In genomic region chr4:82811392-82811791, GRCh38 we compare ENCODE assay signal across 18 cellular contexts. TPM values are rescaled to one million over a fixed set of nuclear protein-coding genes. Genes with fewer than 3 reads are reported as not detected.
DNase-seq lines count a peak whose midpoint lies in the region; TF ChIP-seq lines count a peak whose summit lies in the region.
"Had no signal": no experiment of that assay in that cellular context is flagged by ENCODE, and none has a peak within 500 bp of the region (broad histone marks: within the 10 kb centered on the region; RNA-seq: fewer than 3 reads in every experiment).

No MANE protein-coding gene starts in this region.

- no peak overlapping the region for H3K4me3 Mint-ChIP-seq in activated naive CD8-positive, alpha-beta T cell treated with anti-CD3 and anti-CD28 coated beads for 36 hours
- H3K4me3 Mint-ChIP-seq: B cell; CD14-positive monocyte; CD4-positive, alpha-beta T cell; CD8-positive, alpha-beta memory T cell had no signal

- H3K36me3 Mint-ChIP-seq in activated naive CD8-positive, alpha-beta T cell treated with anti-CD3 and anti-CD28 coated beads for 36 hours, result no peaks in the 10 kb centered on the region
- H3K36me3 Mint-ChIP-seq: CD8-positive, alpha-beta memory T cell had no signal

- no peak overlapping the region for H2BK12ac ChIP-seq in neuronal stem cell (ENCODE audit: low read length)

- TF ChIP-seq RAD21 in liver (IDR thresholded peaks at IDR 0.05), result no peak

- H3K4me3 ChIP-seq in BLaER1, result no peak overlapping the region
- H3K4me3 ChIP-seq in dorsolateral prefrontal cortex, result peak overlapping the region in 1 of 59 donors; percentile 22
- no peak overlapping the region for H3K4me3 ChIP-seq in liver (ENCODE audit: low read depth in 1 of 3, low read length in 3 of 3)
- no peak overlapping the region for H3K4me3 ChIP-seq in neuronal stem cell (ENCODE audit: low read length in 2 of 2)
- H3K4me3 ChIP-seq: BLaER1 treated with 17β-estradiol and CSF1 and Interleukin-3, amounts not matched to agents 10 nM and 100 nM had no signal

- H3K27me3 Mint-ChIP-seq in activated naive CD8-positive, alpha-beta T cell treated with anti-CD3 and anti-CD28 coated beads for 36 hours, result no peaks in the 10 kb centered on the region
- H3K27me3 Mint-ChIP-seq: CD4-positive, alpha-beta T cell had no signal

- no peaks in the 10 kb centered on the region for H3K27me3 ChIP-seq in BLaER1
- H3K27me3 ChIP-seq in dorsolateral prefrontal cortex, result no peaks in the 10 kb centered on the region
- no peaks in the 10 kb centered on the region for H3K27me3 ChIP-seq in liver (ENCODE audit: control insufficient read depth in 4 of 4, insufficient read depth in 4 of 4, low read length in 3 of 4)
- no peaks in the 10 kb centered on the region for H3K27me3 ChIP-seq in neuronal stem cell (ENCODE audit: control insufficient read depth in 3 of 3, insufficient read depth in 3 of 3, low read depth in 1 of 3, low read length in 3 of 3)
- H3K27me3 ChIP-seq: BLaER1 treated with 17β-estradiol and CSF1 and Interleukin-3, amounts not matched to agents 10 nM and 100 nM had no signal

- H3K4me2 ChIP-seq in BLaER1, result peak overlapping the region; percentile 62
- no peak overlapping the region for H3K4me2 ChIP-seq in neuronal stem cell (ENCODE audit: insufficient read depth, low read length, poor library complexity, severe bottlenecking)

- H3K14ac ChIP-seq in neuronal stem cell (ENCODE audit: low read length), result no peak overlapping the region

- H3K27ac Mint-ChIP-seq in activated naive CD8-positive, alpha-beta T cell treated with anti-CD3 and anti-CD28 coated beads for 36 hours, result no peak overlapping the region
- H3K27ac Mint-ChIP-seq: B cell; CD4-positive, alpha-beta T cell had no signal

- WGBS in liver, result 47% methylated on average over 1 of the region's 1 CpG
- no CpG with 5 or more reads among the region's 1 CpG for WGBS in neuronal stem cell (ENCODE audit: extremely low coverage in 2 of 2, insufficient read length in 2 of 2, insufficient replicate concordance in 1 of 2), 2 donors

- H3K36me3 ChIP-seq in BLaER1 (0 out of 2 replicates have a peak, but pooled peaks cover 6% of the 10 kb centered on the region), liver (ENCODE audit: control insufficient read depth in 4 of 4, insufficient read depth in 3 of 4, low read depth in 1 of 4, low read length in 3 of 4) (no peaks in the 10 kb centered on the region), neuronal stem cell (replicated peaks in 1 of 2; ENCODE audit: control insufficient read depth in 2 of 2, insufficient read depth in 2 of 2, low read length in 2 of 2) (no peaks in the 10 kb centered on the region)

- no peaks in the 10 kb centered on the region for H4K20me1 ChIP-seq in BLaER1
- H4K20me1 ChIP-seq: BLaER1 treated with 17β-estradiol and CSF1 and Interleukin-3, amounts not matched to agents 10 nM and 100 nM had no signal

- H3K27ac ChIP-seq in BLaER1, result no peak overlapping the region; the same call in 1 of the 2 replicates
- peak overlapping the region in 35 of 59 donors; percentile 5 to 81 (median 68) for H3K27ac ChIP-seq in dorsolateral prefrontal cortex
- H3K27ac ChIP-seq in liver (ENCODE audit: low read depth in 1 of 2, low read length in 2 of 2), result peak overlapping the region in 1 of 2 donors; percentile 32
- no peak overlapping the region for H3K27ac ChIP-seq in neuronal stem cell (replicated peaks; ENCODE audit: low read length)
- H3K27ac ChIP-seq: 22Rv1 had no signal

- no peaks in the 10 kb centered on the region for H3K4me1 Mint-ChIP-seq in activated naive CD8-positive, alpha-beta T cell treated with anti-CD3 and anti-CD28 coated beads for 36 hours
- H3K4me1 Mint-ChIP-seq: B cell had no signal

- no peak for DNase-seq in dorsolateral prefrontal cortex
- DNase-seq in neuronal stem cell (ENCODE audit: low spot score), result no peak
- no peak for DNase-seq in stimulated activated CD4-positive, alpha-beta T cell treated with anti-CD3 and anti-CD28 coated beads, Interleukin-1b, Interleukin-23, amount 100 ng/mL, for 48 hours
- DNase-seq in activated naive CD8-positive, alpha-beta T cell treated with anti-CD3 and anti-CD28 coated beads for 36 hours, result no peak
- no peak for DNase-seq in activated effector memory CD4-positive, alpha-beta T cell treated with anti-CD3 and anti-CD28 coated beads, Interleukin-2, amount 50 U/mL, for 16 hours
- DNase-seq in DMS53 (lab: John Stamatoyannopoulos, UW), result no peak
- DNase-seq: CD4-positive, alpha-beta T cell; CD8-positive, alpha-beta memory T cell; DMS 273 treated with DMSO at 0.1 percent for 48 hours; GF-D8; GOT3; HCEC 1CT had no signal

- no peak overlapping the region for H2BK5ac ChIP-seq in neuronal stem cell (ENCODE audit: low read length)

- no peak overlapping the region for H2AK5ac ChIP-seq in neuronal stem cell (ENCODE audit: low read depth, low read length)

- H3K9me3 ChIP-seq in BLaER1 (no peaks in the 10 kb centered on the region; the same call in 1 of the 2 replicates), liver (ENCODE audit: control insufficient read depth in 4 of 4, low read length in 3 of 4) (no peaks in the 10 kb centered on the region), neuronal stem cell (replicated peaks in 1 of 2; ENCODE audit: control insufficient read depth in 2 of 2, insufficient read depth in 1 of 2, low read depth in 1 of 2, low read length in 2 of 2) (peaks cover 0 to 2% of the 10 kb centered on the region in 2 donors)
- H3K9me3 ChIP-seq: BLaER1 treated with 17β-estradiol and CSF1 and Interleukin-3, amounts not matched to agents 10 nM and 100 nM had no signal

- H4K91ac ChIP-seq in neuronal stem cell (ENCODE audit: low read depth, low read length, poor library complexity), result no peak overlapping the region

- H3K9ac ChIP-seq in BLaER1 (no peak overlapping the region), liver (ENCODE audit: low read depth in 1 of 2, low read length in 2 of 2) (no peak overlapping the region), neuronal stem cell (ENCODE audit: low read depth, low read length, poor library complexity) (no peak overlapping the region)

- H3K23ac ChIP-seq in neuronal stem cell (ENCODE audit: low read depth, low read length, poor library complexity), result no peak overlapping the region

- H3K79me1 ChIP-seq in neuronal stem cell (ENCODE audit: low read depth, low read length), result no peaks in the 10 kb centered on the region

- no peak overlapping the region for H2BK120ac ChIP-seq in neuronal stem cell (ENCODE audit: low read depth, low read length)

- H4K8ac ChIP-seq in neuronal stem cell (ENCODE audit: low read depth, low read length), result peak overlapping the region; percentile 82

- H3K9me3 Mint-ChIP-seq in activated naive CD8-positive, alpha-beta T cell treated with anti-CD3 and anti-CD28 coated beads for 36 hours, result no peaks in the 10 kb centered on the region
- H3K9me3 Mint-ChIP-seq: CD4-positive, alpha-beta T cell; CD8-positive, alpha-beta memory T cell had no signal

- no peak overlapping the region for H2BK15ac ChIP-seq in neuronal stem cell (ENCODE audit: low read length)

- H2AFZ ChIP-seq in neuronal stem cell (ENCODE audit: low read length), result no peak overlapping the region

- intact Hi-C loops in dorsolateral prefrontal cortex (cut with DNase I), result no loop called here

- no peak overlapping the region for H3K18ac ChIP-seq in neuronal stem cell (ENCODE audit: low read length)

- H3K4ac ChIP-seq in neuronal stem cell (ENCODE audit: low read length), result no peak overlapping the region

- H3K4me1 ChIP-seq in BLaER1 (peaks cover 19% of the 10 kb centered on the region), liver (ENCODE audit: control insufficient read depth in 4 of 4, insufficient read depth in 4 of 4, low read length in 3 of 4) (peaks cover 0 to 6% (median 6%) of the 10 kb centered on the region in 4 donors), neuronal stem cell (ENCODE audit: control insufficient read depth in 2 of 2, insufficient read depth in 1 of 2, low read depth in 1 of 2, low read length in 2 of 2) (peaks cover 4 to 10% of the 10 kb centered on the region in 2 donors)

- TF ChIP-seq CTCF in dorsolateral prefrontal cortex (IDR thresholded peaks at IDR 0.05 in 54 of 56, conservative IDR thresholded peaks at IDR 0.05 in 2 of 56; ENCODE audit: low read depth in 1 of 56, partially characterized antibody in 56 of 56), result no peak
- TF ChIP-seq CTCF in liver (IDR thresholded peaks at IDR 0.05; ENCODE audit: low read depth, low read length, missing input control), result no peak

TF ChIP-seq in liver, 16 proteins besides CTCF, POLR2A, EP300 and RAD21:
- TF ChIP-seq EGR1 (IDR thresholded peaks at IDR 0.05; ENCODE audit: low read depth in 2 of 2) (no peak), HNF4A (conservative IDR thresholded peaks at IDR 0.05) (peak; percentile 37 to 57)

RNA-seq across cellular contexts. Expression of gene SCD5, which starts 12.8 kb away (rescaled TPM):
- 100 to 1,000 TPM; 191 to 439 (median 289) TPM for total RNA-seq in dorsolateral prefrontal cortex
- 1 to 10 TPM in 1 of 2 donors, under 1 TPM in 1; 0.28 to 1.9 TPM for total RNA-seq in liver
- polyA plus RNA-seq in liver, result under 1 TPM; 0.14 to 0.85 TPM
- polyA plus RNA-seq in neuronal stem cell (2013, experiment 1 of 2), result 43.1 TPM
- polyA plus RNA-seq in neuronal stem cell (2013, experiment 2 of 2), result 43.1 TPM
- 1 to 10 TPM; 3.8 to 4.0 TPM for total RNA-seq in activated naive CD8-positive, alpha-beta T cell treated with anti-CD3 and anti-CD28 coated beads for 36 hours
- total RNA-seq: B cell had no signal

Comparison
In these comparisons a context has a peak if more than half of its experiments do, and no peak if none do; other contexts are left out.
1. H3K27ac ChIP-seq: peak in dorsolateral prefrontal cortex (35 of 59); none in BLaER1 (single experiment) and neuronal stem cell (single experiment).
2. RNA of gene SCD5, which starts 12.8 kb away (total RNA-seq): 191 to 439 TPM in dorsolateral prefrontal cortex; 3.8 to 4.0 TPM in activated naive CD8-positive, alpha-beta T cell treated with anti-CD3 and anti-CD28 coated beads for 36 hours and 0.28 to 1.9 TPM in liver; every median in the first group is over 10 times any median in the second.